2 cellular contexts compared by ENCODE assay signal in genomic region chr12:79138872-79139271, GRCh38.
TF ChIP-seq lines count a peak whose summit lies in the region.

No MANE protein-coding gene starts in this region.

TF ChIP-seq in GM23338, 12 proteins besides CTCF, POLR2A, EP300 and RAD21:
- no peak for TF ChIP-seq POLR2AphosphoS5 (IDR thresholded peaks at IDR 0.05; ENCODE audit: low read depth)
- TF ChIP-seq STAT1 (IDR thresholded peaks at IDR 0.05; ENCODE audit: unreplicated experiment), result no peak
- no peak for TF ChIP-seq ETS1 (IDR thresholded peaks at IDR 0.05)
- no peak for TF ChIP-seq CREB1 (CRISPR knock-in tag; IDR thresholded peaks at IDR 0.05; ENCODE audit: low read depth)
- TF ChIP-seq EZH2phosphoT487 (IDR thresholded peaks at IDR 0.05; ENCODE audit: unreplicated experiment), result no peak
- TF ChIP-seq ZNF331 (CRISPR knock-in tag; IDR thresholded peaks at IDR 0.05; ENCODE audit: low read depth), result no peak
- TF ChIP-seq JUNB (IDR thresholded peaks at IDR 0.05; ENCODE audit: unreplicated experiment), result no peak
- no peak for TF ChIP-seq NANOG (IDR thresholded peaks at IDR 0.05; ENCODE audit: borderline replicate concordance)
- no peak for TF ChIP-seq EZH2 (IDR thresholded peaks at IDR 0.05; ENCODE audit: low read depth, unreplicated experiment)
- no peak for TF ChIP-seq ZNF114 (CRISPR knock-in tag; IDR thresholded peaks at IDR 0.05)
- TF ChIP-seq REST (IDR thresholded peaks at IDR 0.05; ENCODE audit: unreplicated experiment), result no peak
- TF ChIP-seq ZNF462 (CRISPR knock-in tag; IDR thresholded peaks at IDR 0.05), result no peak

TF ChIP-seq in H1, 55 proteins besides CTCF, POLR2A, EP300 and RAD21:
- TF ChIP-seq TEAD4 (IDR thresholded peaks at IDR 0.05; ENCODE audit: low read depth, low read length) (no peak), CHD1 (IDR thresholded peaks at IDR 0.05; ENCODE audit: low read depth, low read length) (no peak), EZH2 (IDR thresholded peaks at IDR 0.05; ENCODE audit: low read depth, low read length, severe bottlenecking) (no peak), MAX (IDR thresholded peaks at IDR 0.05) (no peak), JUN (IDR thresholded peaks at IDR 0.05; ENCODE audit: low read depth, low read length) (no peak), CHD2 (IDR thresholded peaks at IDR 0.05; ENCODE audit: low read length) (no peak)
